23 cellular contexts compared by ENCODE assay signal in the genomic region with DNA sequence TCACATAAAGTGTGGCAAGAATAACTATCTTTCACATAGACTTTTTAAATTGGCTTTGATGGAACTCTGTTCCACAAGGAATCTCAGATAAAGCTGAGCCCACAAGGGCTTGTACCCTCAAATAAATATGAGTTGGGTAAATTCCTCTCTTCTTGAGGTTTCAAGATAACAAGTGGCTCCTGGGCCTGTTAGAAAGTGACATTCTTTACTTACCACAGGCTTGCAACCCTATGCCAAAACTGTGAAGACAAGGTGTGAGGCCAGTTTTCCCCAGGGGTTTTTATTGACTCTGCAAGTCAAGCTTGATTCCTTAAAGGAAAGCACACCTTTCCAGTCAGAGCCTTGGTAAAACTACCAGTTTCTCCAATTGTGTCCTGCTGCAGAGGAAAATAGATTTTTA.
DNase-seq lines count a peak whose midpoint lies in the region; ATAC-seq, FAIRE-seq and TF ChIP-seq lines count a peak whose summit lies in the region.
"Had no signal": no experiment of that assay in that cellular context is flagged by ENCODE, and none has a peak within 500 bp of the region (broad histone marks: within the 10 kb centered on the region; RNA-seq: fewer than 3 reads in every experiment).

No MANE protein-coding gene starts in this region.

- in situ Hi-C loops in astrocyte of the spinal cord (cut with HindIII; ENCODE audit: low sequenced_read_pairs), result no loop called here

- no peaks in the 10 kb centered on the region for H3K9me3 Mint-ChIP-seq in natural killer cell
- H3K9me3 Mint-ChIP-seq: activated CD4-positive, alpha-beta memory T cell treated with anti-CD3 and anti-CD28 coated beads for 36 hours; activated T-cell treated with anti-CD3 and anti-CD28 coated beads, Interleukin-2, amount 50 U/mL, for 24 hours; stimulated activated effector memory CD8-positive, alpha-beta T cell treated with anti-CD3 and anti-CD28 coated beads, Interleukin-12 subunit alpha, Interleukin-12 subunit beta, amount 100 ng/mL, for 72 hours had no signal

- no peak overlapping the region for H3K4me3 ChIP-seq in GM12865 (ENCODE audit: low read depth, low read length)
- no peak overlapping the region for H3K4me3 ChIP-seq in astrocyte of the spinal cord (ENCODE audit: low read depth, low read length)
- H3K4me3 ChIP-seq: BLaER1, prostate gland, tibial nerve had no signal

- intact Hi-C loops in natural killer cell (cut with micrococcal nuclease), result loop anchor here (10.0 kb wide), 1 partner anchor 97 kb away; no protein-coding TSS in a partner anchor

- H3K27ac Mint-ChIP-seq in natural killer cell, result no peak overlapping the region
- H3K27ac Mint-ChIP-seq: activated CD4-positive, alpha-beta memory T cell treated with anti-CD3 and anti-CD28 coated beads for 36 hours; activated naive CD8-positive, alpha-beta T cell; activated T-cell treated with anti-CD3 and anti-CD28 coated beads, Interleukin-2, amount 50 U/mL, for 24 hours; stimulated activated effector memory CD8-positive, alpha-beta T cell treated with anti-CD3 and anti-CD28 coated beads, Interleukin-12 subunit alpha, Interleukin-12 subunit beta, amount 100 ng/mL, for 72 hours had no signal

- peaks cover 8 to 13% of the 10 kb centered on the region in 2 donors for H3K4me1 Mint-ChIP-seq in natural killer cell
- H3K4me1 Mint-ChIP-seq: stimulated activated effector memory CD8-positive, alpha-beta T cell treated with anti-CD3 and anti-CD28 coated beads, Interleukin-12 subunit alpha, Interleukin-12 subunit beta, amount 100 ng/mL, for 72 hours had no signal

- DNase-seq in GM12865 (ENCODE audit: low read depth), result peak; percentile 27
- DNase-seq in NCI-H226, result peak; percentile 79
- DNase-seq in astrocyte of the spinal cord (ENCODE audit: low read depth, low spot score), result peak; percentile 59
- DNase-seq in natural killer cell, result no peak
- no peak for DNase-seq in H54 (ENCODE audit: insufficient read length, low spot score)
- DNase-seq: activated CD4-positive, alpha-beta memory T cell treated with anti-CD3 and anti-CD28 coated beads for 36 hours; activated T-cell treated with anti-CD3 and anti-CD28 coated beads, Interleukin-2, amount 50 U/mL, for 24 hours; central memory CD4-positive, alpha-beta T cell; foreskin keratinocyte; Kasumi-1; naive thymus-derived CD4-positive, alpha-beta T cell; NCI-H187; NCI-H524; RPMI8226 had no signal

- FAIRE-seq in H54 (lab: Jason Lieb, UNC), result no peak
- FAIRE-seq: H1 had no signal

- no peak for TF ChIP-seq CTCF in GM12865 (IDR thresholded peaks at IDR 0.05; ENCODE audit: insufficient read depth, low read depth, low read length, missing control alignments)
- TF ChIP-seq CTCF in astrocyte of the spinal cord (IDR thresholded peaks at IDR 0.05; ENCODE audit: low read depth, low read length), result no peak
- TF ChIP-seq CTCF in natural killer cell (IDR thresholded peaks at IDR 0.05), result no peak

- no peaks in the 10 kb centered on the region for H3K27me3 Mint-ChIP-seq in natural killer cell (ENCODE audit: low read depth in 2 of 2)
- H3K27me3 Mint-ChIP-seq: activated CD4-positive, alpha-beta memory T cell treated with anti-CD3 and anti-CD28 coated beads for 36 hours; activated naive CD8-positive, alpha-beta T cell; activated T-cell treated with anti-CD3 and anti-CD28 coated beads, Interleukin-2, amount 50 U/mL, for 24 hours; naive thymus-derived CD4-positive, alpha-beta T cell had no signal

- no peak for TF ChIP-seq POLR2A in H54 (IDR thresholded peaks at IDR 0.05; ENCODE audit: low read depth, low read length)

- H3K4me3 Mint-ChIP-seq in natural killer cell, result no peak overlapping the region
- H3K4me3 Mint-ChIP-seq: activated CD4-positive, alpha-beta memory T cell treated with anti-CD3 and anti-CD28 coated beads for 36 hours; activated naive CD8-positive, alpha-beta T cell; activated T-cell treated with anti-CD3 and anti-CD28 coated beads, Interleukin-2, amount 50 U/mL, for 24 hours; naive thymus-derived CD4-positive, alpha-beta T cell; stimulated activated effector memory CD8-positive, alpha-beta T cell treated with anti-CD3 and anti-CD28 coated beads, Interleukin-12 subunit alpha, Interleukin-12 subunit beta, amount 100 ng/mL, for 72 hours had no signal

- H3K36me3 Mint-ChIP-seq in natural killer cell, result no peaks in the 10 kb centered on the region
- H3K36me3 Mint-ChIP-seq: activated CD4-positive, alpha-beta memory T cell treated with anti-CD3 and anti-CD28 coated beads for 36 hours; activated naive CD8-positive, alpha-beta T cell; stimulated activated effector memory CD8-positive, alpha-beta T cell treated with anti-CD3 and anti-CD28 coated beads, Interleukin-12 subunit alpha, Interleukin-12 subunit beta, amount 100 ng/mL, for 72 hours had no signal

- ATAC-seq in natural killer cell (peak in 2 of 3 donors; percentile 53 to 77), HG02571 (IDR thresholded peaks at IDR 0.05; ENCODE audit: unreplicated experiment) (no peak), GM21723 (IDR thresholded peaks at IDR 0.05; ENCODE audit: unreplicated experiment) (no peak), GM21786 (IDR thresholded peaks at IDR 0.05; ENCODE audit: unreplicated experiment) (no peak)
- ATAC-seq: foreskin keratinocyte; naive thymus-derived CD4-positive, alpha-beta T cell; stimulated activated effector memory CD8-positive, alpha-beta T cell treated with anti-CD3 and anti-CD28 coated beads, Interleukin-12 subunit alpha, Interleukin-12 subunit beta, amount 100 ng/mL, for 72 hours had no signal

Comparison
In these comparisons a context has a peak if more than half of its experiments do, and no peak if none do; other contexts are left out.
1. DNase-seq: peak in GM12865 (single experiment), NCI-H226 (single experiment) and astrocyte of the spinal cord (single experiment); none in natural killer cell (single experiment) and H54 (single experiment).
2. ATAC-seq: peak in natural killer cell (2 of 3); none in HG02571 (single experiment), GM21723 (single experiment) and GM21786 (single experiment).